Comparison of ENCODE assay signal across 1 cellular context in genomic region chr4:38317238-38317637, GRCh38.
TF ChIP-seq lines count a peak whose summit lies in the region.

No MANE protein-coding gene starts in this region.

TF ChIP-seq in K562, 482 proteins besides CTCF, POLR2A, EP300 and RAD21 (continued from another document and continues in another):
- TF ChIP-seq CUX1 (CRISPR knock-in tag; IDR thresholded peaks at IDR 0.05) (peak; percentile 46; the same call in 1 of the 2 replicates), MLX (CRISPR knock-in tag; conservative IDR thresholded peaks at IDR 0.05) (no peak), CREB3L1 (IDR thresholded peaks at IDR 0.05; ENCODE audit: borderline replicate concordance, low read depth) (no peak), BRF2 (IDR thresholded peaks at IDR 0.05; ENCODE audit: borderline replicate concordance, insufficient read depth, insufficient read length) (no peak), SMARCE1 (IDR thresholded peaks at IDR 0.05) (no peak), ZNF121 (CRISPR knock-in tag; conservative IDR thresholded peaks at IDR 0.05) (no peak), ZNF431 (CRISPR knock-in tag; IDR thresholded peaks at IDR 0.05) (no peak), NCOA4 (IDR thresholded peaks at IDR 0.05; ENCODE audit: partially characterized antibody) (no peak), ID3 (CRISPR knock-in tag; IDR thresholded peaks at IDR 0.05) (no peak), ID3 (tag; IDR thresholded peaks at IDR 0.05) (peak; percentile 96), REST (CRISPR knock-in tag; IDR thresholded peaks at IDR 0.05; ENCODE audit: low read depth) (no peak), CHAMP1 (IDR thresholded peaks at IDR 0.05) (no peak), NR2C2 (CRISPR knock-in tag; IDR thresholded peaks at IDR 0.05) (no peak), NR2C2 (tag; IDR thresholded peaks at IDR 0.05) (0 out of 2 replicates have a peak, but pooled peaks have one; percentile 24), ZNF253 (CRISPR knock-in tag; conservative IDR thresholded peaks at IDR 0.05) (no peak), TSC22D4 (tag; IDR thresholded peaks at IDR 0.05) (no peak), PYGO2 (tag; IDR thresholded peaks at IDR 0.05) (peak; percentile 88), ATF7 (IDR thresholded peaks at IDR 0.05) (no peak), SOX6 (IDR thresholded peaks at IDR 0.05) (no peak), GTF2A2 (tag; IDR thresholded peaks at IDR 0.05) (peak; percentile 90), HBP1 (CRISPR knock-in tag; IDR thresholded peaks at IDR 0.05) (no peak), KLF16 (IDR thresholded peaks at IDR 0.05) (no peak), HMG20B (CRISPR knock-in tag; IDR thresholded peaks at IDR 0.05) (no peak), ARID3A (IDR thresholded peaks at IDR 0.05; ENCODE audit: borderline replicate concordance, low read depth, low read length) (no peak), ZSCAN32 (CRISPR knock-in tag; IDR thresholded peaks at IDR 0.05) (no peak), ZBTB34 (CRISPR knock-in tag; IDR thresholded peaks at IDR 0.05) (peak; percentile 62; the same call in 1 of the 2 replicates), GTF2E2 (tag; IDR thresholded peaks at IDR 0.05) (no peak), ELF4 (CRISPR knock-in tag; IDR thresholded peaks at IDR 0.05) (peak; percentile 76; the same call in 1 of the 2 replicates), PHTF2 (CRISPR knock-in tag; IDR thresholded peaks at IDR 0.05) (peak; percentile 74; the same call in 1 of the 2 replicates), BDP1 (IDR thresholded peaks at IDR 0.05; ENCODE audit: insufficient read depth, insufficient read length) (no peak), MTA2 (IDR thresholded peaks at IDR 0.05; ENCODE audit: low read depth) (no peak), HMGN3 (IDR thresholded peaks at IDR 0.05; ENCODE audit: borderline replicate concordance, extremely low read depth, insufficient read length, low read depth, low read length) (no peak), XRCC3 (IDR thresholded peaks at IDR 0.05) (no peak), MXD1 (CRISPR knock-in tag; IDR thresholded peaks at IDR 0.05; ENCODE audit: borderline replicate concordance, poor library complexity, severe bottlenecking) (peak; percentile 20), ZNF184 (CRISPR knock-in tag; IDR thresholded peaks at IDR 0.05) (no peak), ZNF668 (CRISPR knock-in tag; IDR thresholded peaks at IDR 0.05) (peak; percentile 96), THRB (CRISPR knock-in tag; conservative IDR thresholded peaks at IDR 0.05) (no peak), TGIF2 (CRISPR knock-in tag; IDR thresholded peaks at IDR 0.05) (no peak)
